9 cellular contexts compared by ENCODE assay signal in genomic region chr21:41362605-41363369, GRCh38. TPM values are rescaled to one million over a fixed set of nuclear protein-coding genes. Genes with fewer than 3 reads are reported as not detected.
DNase-seq lines count a peak whose midpoint lies in the region; ATAC-seq and TF ChIP-seq lines count a peak whose summit lies in the region.
"Had no signal": no experiment of that assay in that cellular context is flagged by ENCODE, and none has a peak within 500 bp of the region (broad histone marks: within the 10 kb centered on the region; RNA-seq: fewer than 3 reads in every experiment).

No MANE protein-coding gene starts in this region.

- H3K27me3 ChIP-seq in DOHH2 (ENCODE audit: control insufficient read depth, low read length) (peaks cover 14% of the 10 kb centered on the region), MM.1S (replicated peaks; ENCODE audit: insufficient read depth, low read length) (0 out of 2 replicates have a peak, but pooled peaks cover 8% of the 10 kb centered on the region), gastrocnemius medialis (peaks cover 0 to 3% (median 0%) of the 10 kb centered on the region in 3 donors)

- H3K27me3 Mint-ChIP-seq in nephron progenitor cell (ENCODE audit: low read depth, poor library complexity), result peaks cover 19% of the 10 kb centered on the region

- H3K4me3 Mint-ChIP-seq in nephron progenitor cell, result no peak overlapping the region
- H3K4me3 Mint-ChIP-seq: mesothelial cell of epicardium had no signal

- H3K4me3 ChIP-seq in DOHH2 (ENCODE audit: low read length) (no peak overlapping the region), MM.1S (ENCODE audit: low read length) (peak overlapping the region; percentile 22), fibroblast of the aortic adventitia (ENCODE audit: low read depth, low read length) (peak overlapping the region; percentile 28), gastrocnemius medialis (peak overlapping the region; percentile 43 to 49 (median 46))

- H2AFZ ChIP-seq in MM.1S (ENCODE audit: low read length), result peak overlapping the region; percentile 35; the same call in 1 of the 2 replicates

- peak in 1 of 2 donors; percentile 4 for TF ChIP-seq POLR2A in gastrocnemius medialis (IDR thresholded peaks at IDR 0.05)

- H3K9me2 ChIP-seq in DOHH2 (replicated peaks; ENCODE audit: control insufficient read depth, low read length), result no peaks in the 10 kb centered on the region
- no peaks in the 10 kb centered on the region for H3K9me2 ChIP-seq in MM.1S (replicated peaks; ENCODE audit: insufficient read depth, low read length)

- H3K36me3 Mint-ChIP-seq in nephron progenitor cell (ENCODE audit: low read depth), result no peaks in the 10 kb centered on the region
- H3K36me3 Mint-ChIP-seq: mesothelial cell of epicardium had no signal

- H3F3A ChIP-seq in DOHH2 (ENCODE audit: control insufficient read depth, insufficient read depth) (no peaks in the 10 kb centered on the region), MM.1S (ENCODE audit: insufficient read depth, low read length) (peaks cover 17% of the 10 kb centered on the region)

- peak overlapping the region; percentile 41 for H3K4me2 ChIP-seq in DOHH2 (ENCODE audit: low read length)
- peak overlapping the region; percentile 69 for H3K4me2 ChIP-seq in MM.1S (ENCODE audit: low read depth, low read length)

- H3K4me1 ChIP-seq in DOHH2 (ENCODE audit: control insufficient read depth, low read length) (peaks cover 25% of the 10 kb centered on the region), MM.1S (ENCODE audit: low read length) (peaks cover 20% of the 10 kb centered on the region), gastrocnemius medialis (no peaks in the 10 kb centered on the region)

- H3K27ac Mint-ChIP-seq in nephron progenitor cell, result no peak overlapping the region
- H3K27ac Mint-ChIP-seq: mesothelial cell of epicardium had no signal

- H3K4me1 Mint-ChIP-seq in nephron progenitor cell, result peaks cover 17% of the 10 kb centered on the region
- H3K4me1 Mint-ChIP-seq: mesothelial cell of epicardium had no signal

- no peaks in the 10 kb centered on the region for H4K20me1 ChIP-seq in DOHH2 (ENCODE audit: control insufficient read depth, insufficient read depth, low read depth, low read length)
- no peaks in the 10 kb centered on the region for H4K20me1 ChIP-seq in MM.1S (ENCODE audit: insufficient read depth, low read length)

- H3K27ac ChIP-seq in DOHH2 (ENCODE audit: low read depth, low read length) (no peak overlapping the region), MM.1S (ENCODE audit: low read length) (peak overlapping the region; percentile 57; the same call in 1 of the 2 replicates), gastrocnemius medialis (peak overlapping the region; percentile 75 to 84 (median 81))

- no peak for ATAC-seq in gastrocnemius medialis
- ATAC-seq in HG03025 (IDR thresholded peaks at IDR 0.05; ENCODE audit: low FRiP score, unreplicated experiment), result no peak

- no peaks in the 10 kb centered on the region for H3K36me3 ChIP-seq in DOHH2 (ENCODE audit: control insufficient read depth, low read length)
- no peaks in the 10 kb centered on the region for H3K36me3 ChIP-seq in MM.1S (replicated peaks; ENCODE audit: insufficient read depth, low read length)
- no peaks in the 10 kb centered on the region for H3K36me3 ChIP-seq in gastrocnemius medialis

- intact Hi-C loops in gastrocnemius medialis (cut with DNase I; ENCODE audit: low total_unique reads), result loop anchor here (5.0 kb wide), 1 partner anchor 65 kb away; the partner anchor contains the start of gene MX1

- in situ Hi-C loops in gastrocnemius medialis (cut with MboI; ENCODE audit: low sequenced_read_pairs in 4 of 4), result no loop called here

- H3K9me3 Mint-ChIP-seq in nephron progenitor cell, result no peaks in the 10 kb centered on the region
- H3K9me3 Mint-ChIP-seq: mesothelial cell of epicardium had no signal

- TF ChIP-seq CTCF in DOHH2 (IDR thresholded peaks at IDR 0.05; ENCODE audit: low read depth, low read length, poor library complexity, severe bottlenecking) (no peak), MM.1S (IDR thresholded peaks at IDR 0.05; ENCODE audit: low read length) (no peak), fibroblast of the aortic adventitia (IDR thresholded peaks at IDR 0.05; ENCODE audit: insufficient read depth, low read length) (no peak), gastrocnemius medialis (IDR thresholded peaks at IDR 0.05 in 4 of 5, conservative IDR thresholded peaks at IDR 0.05 in 1 of 5) (no peak), nephron progenitor cell (IDR thresholded peaks at IDR 0.05) (no peak)

- H3K9ac ChIP-seq in MM.1S (ENCODE audit: low read length), result no peak overlapping the region

- H3K79me2 ChIP-seq in DOHH2 (ENCODE audit: control insufficient read depth, low read length) (no peaks in the 10 kb centered on the region), MM.1S (ENCODE audit: low read length) (no peaks in the 10 kb centered on the region)

- H3K9me3 ChIP-seq in DOHH2 (ENCODE audit: control insufficient read depth, insufficient read depth, low read length) (no peaks in the 10 kb centered on the region), MM.1S (replicated peaks; ENCODE audit: insufficient read depth, low read length) (no peaks in the 10 kb centered on the region), gastrocnemius medialis (no peaks in the 10 kb centered on the region)

- DNase-seq in MM.1S, result no peak
- DNase-seq in fibroblast of the aortic adventitia (ENCODE audit: low read depth), result no peak
- DNase-seq in gastrocnemius medialis, result no peak
- DNase-seq in nephron progenitor cell, result no peak
- DNase-seq in NCI-H1930 (lab: John Stamatoyannopoulos, UW), result no peak
- no peak for DNase-seq in NK-92 (lab: John Stamatoyannopoulos, UW; ENCODE audit: unreplicated experiment)

RNA-seq across cellular contexts. Expression of gene MX2, which starts 1.0 kb away (rescaled TPM):
- total RNA-seq in fibroblast of the aortic adventitia (ENCODE audit: low replicate concordance) (3.8 and 4.2 TPM in 2 replicates), gastrocnemius medialis (1 to 10 TPM; 1.1 to 6.8 (median 2.2) TPM)

RNA-seq across cellular contexts. Expression of gene FAM3B, which starts 46.2 kb away (rescaled TPM):
- total RNA-seq in fibroblast of the aortic adventitia (ENCODE audit: low replicate concordance), result not detected in 2 replicates
- total RNA-seq in gastrocnemius medialis, result not detected
